23 cellular contexts compared by ENCODE assay signal in genomic region chr2:231012471-231012870, GRCh38. TPM values are rescaled to one million over a fixed set of nuclear protein-coding genes. Genes with fewer than 3 reads are reported as not detected.
"Had no signal": no experiment of that assay in that cellular context is flagged by ENCODE, and none has a peak within 500 bp of the region (broad histone marks: within the 10 kb centered on the region; RNA-seq: fewer than 3 reads in every experiment).

No MANE protein-coding gene starts in this region.

- H3K9me3 ChIP-seq: colonic mucosa, heart right ventricle, left ventricle myocardium inferior, lower lobe of right lung, right atrium auricular region had no signal

- ATAC-seq: heart right ventricle, lower lobe of right lung had no signal

- H3K4me3 Mint-ChIP-seq: endodermal cell, nephron progenitor cell, type B pancreatic cell had no signal

- H3K27ac Mint-ChIP-seq: endodermal cell, naive B cell, nephron progenitor cell, type B pancreatic cell had no signal

- H3K4me1 Mint-ChIP-seq: naive B cell had no signal

- H3K4me3 ChIP-seq: colonic mucosa, heart right ventricle, left ventricle myocardium inferior, lower lobe of right lung, right atrium auricular region had no signal

- H3K4me1 ChIP-seq: colonic mucosa, heart right ventricle, left ventricle myocardium inferior, lower lobe of right lung, right atrium auricular region had no signal

- H3K9me3 Mint-ChIP-seq: endodermal cell, naive B cell, nephron progenitor cell, type B pancreatic cell had no signal

- FAIRE-seq: endothelial cell of umbilical vein, keratinocyte, small intestine had no signal

- H3K27me3 ChIP-seq: colonic mucosa, right atrium auricular region had no signal

- H3K36me3 ChIP-seq: colonic mucosa, heart right ventricle, left ventricle myocardium inferior, lower lobe of right lung, right atrium auricular region had no signal

- DNase-seq: colonic mucosa; effector CD4-positive, alpha-beta T cell; endodermal cell; foreskin melanocyte; heart right ventricle; left ventricle myocardium inferior; lower lobe of right lung; mesenchymal stem cell; midbrain; naive B cell; nephron progenitor cell; small intestine; stimulated activated CD4-positive, alpha-beta T cell treated with anti-CD3 and anti-CD28 coated beads, Interleukin-2, amount 100 ng/mL, for 48 hours; stimulated activated naive CD4-positive, alpha-beta T cell treated with Interleukin-2 at 50 U/mL for 16 hours had no signal

- H3K27ac ChIP-seq: colonic mucosa, heart right ventricle, left ventricle myocardium inferior, lower lobe of right lung, right atrium auricular region had no signal

- H3K36me3 Mint-ChIP-seq: naive B cell, type B pancreatic cell had no signal

RNA-seq across cellular contexts. Expression of gene SPATA3, which starts 16.6 kb away (rescaled TPM):
- total RNA-seq: cerebellum, colonic mucosa, dermis microvascular lymphatic vessel endothelial cell, endodermal cell, endothelial cell of umbilical vein, heart right ventricle, left ventricle myocardium inferior, lower lobe of right lung, omental fat pad, right atrium auricular region had no signal
- polyA plus RNA-seq: endothelial cell of umbilical vein, esophagus, heart right ventricle, keratinocyte, small intestine, thymus had no signal

RNA-seq across cellular contexts. Expression of gene C2orf72, which starts 24.9 kb away (rescaled TPM):
- total RNA-seq: dermis microvascular lymphatic vessel endothelial cell had no signal
- polyA plus RNA-seq: heart right ventricle, keratinocyte had no signal
